Comparison of ENCODE assay signal across 1 cellular context in genomic region chr2:162581931-162582330, GRCh38.
TF ChIP-seq lines count a peak whose summit lies in the region.

No MANE protein-coding gene starts in this region.

TF ChIP-seq in HepG2, 621 proteins besides CTCF, POLR2A, EP300 and RAD21 (continued from another document):
- TF ChIP-seq, protein P1, sequence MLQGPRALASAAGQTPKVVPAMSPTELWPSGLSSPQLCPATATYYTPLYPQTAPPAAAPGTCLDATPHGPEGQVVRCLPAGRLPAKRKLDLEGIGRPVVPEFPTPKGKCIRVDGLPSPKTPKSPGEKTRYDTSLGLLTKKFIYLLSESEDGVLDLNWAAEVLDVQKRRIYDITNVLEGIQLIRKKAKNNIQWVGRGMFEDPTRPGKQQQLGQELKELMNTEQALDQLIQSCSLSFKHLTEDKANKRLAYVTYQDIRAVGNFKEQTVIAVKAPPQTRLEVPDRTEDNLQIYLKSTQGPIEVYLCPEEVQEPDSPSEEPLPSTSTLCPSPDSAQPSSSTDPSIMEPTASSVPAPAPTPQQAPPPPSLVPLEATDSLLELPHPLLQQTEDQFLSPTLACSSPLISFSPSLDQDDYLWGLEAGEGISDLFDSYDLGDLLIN (CRISPR knock-in tag; IDR thresholded peaks at IDR 0.05; ENCODE audit: borderline replicate concordance), result no peak
- TF ChIP-seq YEATS4 (CRISPR knock-in tag; IDR thresholded peaks at IDR 0.05; ENCODE audit: borderline replicate concordance) (0 out of 2 replicates have a peak, but pooled peaks have one; percentile 13), ZNF274 (CRISPR knock-in tag; IDR thresholded peaks at IDR 0.05) (no peak)
